In genomic region chr19:18173054-18173571, GRCh38 we compare ENCODE assay signal across 8 cellular contexts. TPM values are rescaled to one million over a fixed set of nuclear protein-coding genes. Genes with fewer than 3 reads are reported as not detected.
A peak's percentile ranks its signal among the peaks of the same experiment; 100 is the strongest.
DNase-seq lines count a peak whose midpoint lies in the region; ATAC-seq and TF ChIP-seq lines count a peak whose summit lies in the region.

No MANE protein-coding gene starts in this region.

- H3K4me1 ChIP-seq in iPS-18a (ENCODE audit: control insufficient read depth, low read depth, low read length), result no peaks in the 10 kb centered on the region

- peaks cover 20% of the 10 kb centered on the region for H3K27me3 ChIP-seq in iPS-18a (ENCODE audit: control insufficient read depth, insufficient read depth, low read length)

- H3K4me3 ChIP-seq in HFF-Myc (replicated peaks; ENCODE audit: low read depth, low read length) (peak overlapping the region; percentile 53), iPS-18a (ENCODE audit: low read length) (peak overlapping the region; percentile 66)

- no peaks in the 10 kb centered on the region for H3K36me3 ChIP-seq in iPS-18a (ENCODE audit: control insufficient read depth, low read depth, low read length)

- no peak for TF ChIP-seq CTCF in HFF-Myc (IDR thresholded peaks at IDR 0.05; ENCODE audit: low read depth, low read length, missing control alignments)

- H3K4me1 Mint-ChIP-seq in activated CD8-positive, alpha-beta T cell treated with anti-CD3 and anti-CD28 coated beads, Interleukin-2, amount 10 ng/mL, durations not matched to agents 7 days and 5 days (ENCODE audit: low read depth), result peaks cover 31% of the 10 kb centered on the region

- CTCF ChIA-PET in activated CD8-positive, alpha-beta T cell treated with anti-CD3 and anti-CD28 coated beads, Interleukin-2, amount 10 ng/mL, durations not matched to agents 7 days and 5 days (lab: Charles Lee), result no interaction called here

- ATAC-seq in activated CD8-positive, alpha-beta T cell treated with anti-CD3 and anti-CD28 coated beads, Interleukin-2, amount 10 ng/mL, durations not matched to agents 7 days and 5 days, result no peak

- H3K9me3 Mint-ChIP-seq in activated CD8-positive, alpha-beta T cell treated with anti-CD3 and anti-CD28 coated beads, Interleukin-2, amount 10 ng/mL, durations not matched to agents 7 days and 5 days (ENCODE audit: insufficient read depth), result no peaks in the 10 kb centered on the region

- H3K27ac ChIP-seq in iPS-18a (ENCODE audit: low read length) (no peak overlapping the region), substantia nigra (ENCODE audit: low read depth, low read length, poor library complexity, severe bottlenecking) (peak overlapping the region; percentile 58)

- H3K9me3 ChIP-seq in iPS-18a (ENCODE audit: control insufficient read depth, low read depth, low read length), result no peaks in the 10 kb centered on the region

- H3K9ac ChIP-seq in iPS-18a (ENCODE audit: low read length), result peak overlapping the region; percentile 12

- POLR2A ChIA-PET in activated CD8-positive, alpha-beta T cell treated with anti-CD3 and anti-CD28 coated beads, Interleukin-2, amount 10 ng/mL, durations not matched to agents 7 days and 5 days (lab: Charles Lee), result no interaction called here

- DNase-seq in CD1c-positive myeloid dendritic cell (ENCODE audit: extremely low spot score) (peak; percentile 94), HFF-Myc (ENCODE audit: extremely low read depth, low read depth) (no peak), substantia nigra (lab: John Stamatoyannopoulos, UW) (peak in 12 of 49 donors; percentile 15 to 59 (median 38)), NCI-H2227 (lab: John Stamatoyannopoulos, UW; ENCODE audit: unreplicated experiment) (no peak), retina (no peak), NCI-H526 (lab: John Stamatoyannopoulos, UW) (no peak)
- DNase-seq in activated CD8-positive, alpha-beta T cell treated with anti-CD3 and anti-CD28 coated beads, Interleukin-2, amount 10 ng/mL, durations not matched to agents 7 days and 5 days, result no peak

- H3K4me3 Mint-ChIP-seq in activated CD8-positive, alpha-beta T cell treated with anti-CD3 and anti-CD28 coated beads, Interleukin-2, amount 10 ng/mL, durations not matched to agents 7 days and 5 days, result peak overlapping the region; percentile 89

- H3K36me3 Mint-ChIP-seq in activated CD8-positive, alpha-beta T cell treated with anti-CD3 and anti-CD28 coated beads, Interleukin-2, amount 10 ng/mL, durations not matched to agents 7 days and 5 days (ENCODE audit: low read depth), result peaks cover 29% of the 10 kb centered on the region

- H3K27ac Mint-ChIP-seq in activated CD8-positive, alpha-beta T cell treated with anti-CD3 and anti-CD28 coated beads, Interleukin-2, amount 10 ng/mL, durations not matched to agents 7 days and 5 days, result peak overlapping the region; percentile 75

- no peaks in the 10 kb centered on the region for H3K27me3 Mint-ChIP-seq in activated CD8-positive, alpha-beta T cell treated with anti-CD3 and anti-CD28 coated beads, Interleukin-2, amount 10 ng/mL, durations not matched to agents 7 days and 5 days (ENCODE audit: low read depth)

RNA-seq across cellular contexts. Expression of gene IFI30, which starts 0.5 kb away (rescaled TPM):
- total RNA-seq in activated CD8-positive, alpha-beta T cell treated with anti-CD3 and anti-CD28 coated beads, Interleukin-2, amount 10 ng/mL, durations not matched to agents 7 days and 5 days, result 10 to 100 TPM; 67.4 to 72.3 TPM

RNA-seq across cellular contexts. Expression of gene MPV17L2, which starts 19.9 kb away (rescaled TPM):
- total RNA-seq in activated CD8-positive, alpha-beta T cell treated with anti-CD3 and anti-CD28 coated beads, Interleukin-2, amount 10 ng/mL, durations not matched to agents 7 days and 5 days, result 10 to 100 TPM in 1 of 2 experiments, 1 to 10 TPM in 1; 9.2 to 10.9 TPM

RNA-seq across cellular contexts. Expression of gene PIK3R2, which starts 20.1 kb away (rescaled TPM):
- 1 to 10 TPM; 7.8 to 9.2 TPM for total RNA-seq in activated CD8-positive, alpha-beta T cell treated with anti-CD3 and anti-CD28 coated beads, Interleukin-2, amount 10 ng/mL, durations not matched to agents 7 days and 5 days

RNA-seq across cellular contexts. Expression of gene RAB3A, which starts 30.7 kb away (rescaled TPM):
- 1 to 10 TPM; 5.6 to 6.2 TPM for total RNA-seq in activated CD8-positive, alpha-beta T cell treated with anti-CD3 and anti-CD28 coated beads, Interleukin-2, amount 10 ng/mL, durations not matched to agents 7 days and 5 days

RNA-seq across cellular contexts. Expression of gene PDE4C, which starts 53.1 kb away (rescaled TPM):
- under 1 TPM in 1 of 2 experiments, not detected in 1; 0.08 TPM for total RNA-seq in activated CD8-positive, alpha-beta T cell treated with anti-CD3 and anti-CD28 coated beads, Interleukin-2, amount 10 ng/mL, durations not matched to agents 7 days and 5 days
